ENCODE assay signal across 15 cellular contexts in the genomic region with DNA sequence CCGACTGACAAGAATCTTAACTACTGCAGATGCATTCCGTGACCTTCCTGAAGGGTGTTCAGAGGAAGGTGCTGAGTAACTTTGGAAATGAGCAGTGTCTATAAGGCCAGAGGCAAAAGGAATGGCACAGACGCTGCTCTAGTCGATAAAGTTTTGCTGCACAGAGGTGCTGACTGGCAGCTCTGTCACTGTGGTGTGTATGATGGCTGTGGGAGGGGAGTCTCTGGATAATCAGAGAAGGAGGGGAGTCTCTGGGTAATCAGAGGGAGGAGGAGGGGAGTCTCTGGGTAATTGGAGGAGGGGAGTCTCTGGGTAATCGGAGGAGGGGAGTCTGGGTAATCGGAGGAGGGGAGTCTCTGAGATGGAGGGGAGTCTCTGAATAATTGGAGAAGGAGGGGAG. TPM values are rescaled to one million over a fixed set of nuclear protein-coding genes. Genes with fewer than 3 reads are reported as not detected.
DNase-seq lines count a peak whose midpoint lies in the region; ATAC-seq and TF ChIP-seq lines count a peak whose summit lies in the region.
"Had no signal": no experiment of that assay in that cellular context is flagged by ENCODE, and none has a peak within 500 bp of the region (broad histone marks: within the 10 kb centered on the region; RNA-seq: fewer than 3 reads in every experiment).

No MANE protein-coding gene starts in this region.

- H4K20me1 ChIP-seq in SK-N-SH (ENCODE audit: insufficient read depth): no peaks in the 10 kb centered on the region

- H3K36me3 ChIP-seq in A673 (ENCODE audit: insufficient read depth, low read length, poor library complexity, severe bottlenecking) (no peaks in the 10 kb centered on the region), parathyroid adenoma (ENCODE audit: control insufficient read depth, insufficient read depth, low read length) (no peaks in the 10 kb centered on the region), SK-N-SH (replicated peaks in 1 of 2; ENCODE audit: control insufficient read depth in 1 of 2, insufficient read depth in 2 of 2, low read length in 1 of 2) (peaks cover 0 to 7% of the 10 kb centered on the region in 2 experiments)
- H3K36me3 ChIP-seq: SJSA1 had no signal

- BruUV-seq in A673 (replicated peaks; lab: Mats Ljungman, UMichigan): no TSS peak

- H2AFZ ChIP-seq in parathyroid adenoma: peak overlapping the region; percentile 38
- H2AFZ ChIP-seq in SK-N-SH (ENCODE audit: low read depth): no peak overlapping the region

- no peak overlapping the region for H3K4me3 Mint-ChIP-seq in WTC11
- H3K4me3 Mint-ChIP-seq: activated T-cell treated with anti-CD3 and anti-CD28 coated beads, Interleukin-2, amount 50 U/mL, for 72 hours had no signal

- no peak for TF ChIP-seq EP300 in SK-N-SH (IDR thresholded peaks at IDR 0.05; ENCODE audit: borderline replicate concordance in 1 of 2, low read depth in 1 of 2, low read length in 1 of 2)

- H3K27ac Mint-ChIP-seq in WTC11: peak overlapping the region; percentile 92
- H3K27ac Mint-ChIP-seq: activated T-cell treated with anti-CD3 and anti-CD28 coated beads, Interleukin-2, amount 50 U/mL, for 72 hours had no signal

- H3K36me3 Mint-ChIP-seq in WTC11: peaks cover 10% of the 10 kb centered on the region

- POLR2A ChIA-PET in A673 (lab: Charles Lee; ENCODE audit: low non-redundant PET): no interaction called here
- POLR2A ChIA-PET in WTC11 (lab: Charles Lee): no interaction called here
- POLR2A ChIA-PET in SK-N-SH (lab: Yijun Ruan, JAX): no interaction called here

- H3K9me2 ChIP-seq in SK-N-SH: no peaks in the 10 kb centered on the region

- DNase-seq in A673 (ENCODE audit: low spot score) (peak; percentile 31), WTC11 (ENCODE audit: low spot score) (no peak), left ventricle myocardium superior (peak; percentile 21), SK-N-SH (no peak), NCI-H2029 treated with DMSO at 0.1 percent for 48 hours (lab: John Stamatoyannopoulos, UW) (no peak)
- DNase-seq: activated CD4-positive, CD25-positive, alpha-beta regulatory T cell treated with anti-CD3 and anti-CD28 coated beads, Interleukin-2, amount 50 U/mL, for 72 hours; activated T-cell treated with anti-CD3 and anti-CD28 coated beads, Interleukin-2, amount 50 U/mL, for 72 hours; DND-41; NCI-H510A; stimulated activated CD4-positive, alpha-beta T cell treated with anti-CD3 and anti-CD28 coated beads, Interleukin-2, amount 100 ng/mL, for 24 hours; stimulated activated naive CD4-positive, alpha-beta T cell had no signal

- peaks cover 5% of the 10 kb centered on the region for H3K79me2 ChIP-seq in parathyroid adenoma
- H3K79me2 ChIP-seq in SK-N-SH (ENCODE audit: insufficient read depth): 0 out of 2 replicates have a peak, but pooled peaks cover 10% of the 10 kb centered on the region

- H3K4me2 ChIP-seq in parathyroid adenoma (ENCODE audit: low read length) (no peak overlapping the region), SK-N-SH (no peak overlapping the region)

- H3K4me1 ChIP-seq in A673 (ENCODE audit: insufficient read depth, low read length, poor library complexity, severe bottlenecking) (peaks cover 6% of the 10 kb centered on the region), parathyroid adenoma (peaks cover 13% of the 10 kb centered on the region), SK-N-SH (ENCODE audit: control insufficient read depth in 1 of 2, insufficient read depth in 2 of 2, low read depth in 1 of 2, low read length in 1 of 2) (peaks cover 0 to 3% of the 10 kb centered on the region in 2 experiments; a peak in 2 of 4 replicates)

- H3K9ac ChIP-seq in parathyroid adenoma (no peak overlapping the region), SK-N-SH (no peak overlapping the region)

- no peak overlapping the region for H3K4me3 ChIP-seq in A673 (ENCODE audit: low read depth, low read length, poor library complexity, severe bottlenecking)
- H3K4me3 ChIP-seq in parathyroid adenoma (ENCODE audit: low read depth, low read length): no peak overlapping the region
- no peak overlapping the region for H3K4me3 ChIP-seq in SK-N-SH (ENCODE audit: low read depth in 2 of 2, low read length in 1 of 2)
- H3K4me3 ChIP-seq: SJSA1 had no signal

- H3K9me3 Mint-ChIP-seq in WTC11: no peaks in the 10 kb centered on the region
- H3K9me3 Mint-ChIP-seq: activated T-cell treated with anti-CD3 and anti-CD28 coated beads, Interleukin-2, amount 50 U/mL, for 72 hours had no signal

- H3K27me3 ChIP-seq in A673 (replicated peaks; ENCODE audit: insufficient read depth, low read depth, low read length, poor library complexity) (no peaks in the 10 kb centered on the region), parathyroid adenoma (ENCODE audit: control insufficient read depth, insufficient read depth, low read length) (no peaks in the 10 kb centered on the region), SK-N-SH (ENCODE audit: insufficient read depth) (no peaks in the 10 kb centered on the region)
- H3K27me3 ChIP-seq: SJSA1 had no signal

- CTCF ChIA-PET in A673 (lab: Charles Lee) (no interaction called here), WTC11 (lab: Charles Lee) (no interaction called here), SK-N-SH (lab: Yijun Ruan, JAX) (no interaction called here)

- H3K9me3 ChIP-seq in A673 (ENCODE audit: low read depth, low read length, poor library complexity, severe bottlenecking): no peaks in the 10 kb centered on the region
- H3K9me3 ChIP-seq in parathyroid adenoma (ENCODE audit: control insufficient read depth, low read length): no peaks in the 10 kb centered on the region
- H3K9me3 ChIP-seq in SK-N-SH: no peaks in the 10 kb centered on the region
- H3K9me3 ChIP-seq: SJSA1 had no signal

- H3F3A ChIP-seq in SK-N-SH (replicated peaks; ENCODE audit: insufficient read depth): no peaks in the 10 kb centered on the region

- H3K4me1 Mint-ChIP-seq in WTC11: peaks cover 33% of the 10 kb centered on the region

- no peaks in the 10 kb centered on the region for H3K27me3 Mint-ChIP-seq in WTC11 (ENCODE audit: low read depth)

- ATAC-seq in WTC11 (no peak; the same call in 1 of the 2 replicates), left ventricle myocardium superior (peak; percentile 62), HG03025 (IDR thresholded peaks at IDR 0.05; ENCODE audit: low FRiP score, unreplicated experiment) (no peak), GM21423 (IDR thresholded peaks at IDR 0.05; ENCODE audit: unreplicated experiment) (no peak)
- ATAC-seq: activated T-cell treated with anti-CD3 and anti-CD28 coated beads, Interleukin-2, amount 50 U/mL, for 72 hours had no signal

- TF ChIP-seq RAD21 in SK-N-SH (IDR thresholded peaks at IDR 0.05; ENCODE audit: low read length): no peak

- H3K27ac ChIP-seq in A673 (ENCODE audit: low read depth, low read length, poor library complexity, severe bottlenecking) (peak overlapping the region; percentile 50), parathyroid adenoma (peak overlapping the region; percentile 94), SK-N-SH (ENCODE audit: low read depth in 2 of 2, low read length in 1 of 2) (no peak overlapping the region)
- H3K27ac ChIP-seq: SJSA1 had no signal

- intact Hi-C loops in A673 (cut with micrococcal nuclease; ENCODE audit: unreplicated experiment) (no loop called here), left ventricle myocardium superior (cut with micrococcal nuclease) (no loop called here)

- no peak for TF ChIP-seq CTCF in A673 (conservative IDR thresholded peaks at IDR 0.05; ENCODE audit: low read depth, low read length)
- no peak for TF ChIP-seq CTCF in WTC11 (IDR thresholded peaks at IDR 0.05)
- TF ChIP-seq CTCF in parathyroid adenoma (IDR thresholded peaks at IDR 0.05): no peak
- TF ChIP-seq CTCF in SK-N-SH (IDR thresholded peaks at IDR 0.05): no peak

- 92% methylated on average over 6 of the region's 6 CpGs for WGBS in SK-N-SH (ENCODE audit: low lambda C conversion rate)

TF ChIP-seq in WTC11, 78 proteins besides CTCF, POLR2A, EP300 and RAD21 (continues in another document):
- no peak for TF ChIP-seq SP1 (CRISPR knock-in tag; conservative IDR thresholded peaks at IDR 0.05)
- no peak for TF ChIP-seq ZNF121 (CRISPR knock-in tag; IDR thresholded peaks at IDR 0.05)
- TF ChIP-seq ZNF263 (CRISPR knock-in tag; IDR thresholded peaks at IDR 0.05; ENCODE audit: low read depth): no peak
- TF ChIP-seq NR2C2 (CRISPR knock-in tag; IDR thresholded peaks at IDR 0.05): no peak
- no peak for TF ChIP-seq TEAD1 (CRISPR knock-in tag; IDR thresholded peaks at IDR 0.05)

TF ChIP-seq in SK-N-SH, 30 proteins besides CTCF, POLR2A, EP300 and RAD21 (continues in another document):
- TF ChIP-seq GABPA (IDR thresholded peaks at IDR 0.05; ENCODE audit: low read depth): no peak

RNA-seq across cellular contexts. Expression of gene PTDSS2, which starts 18.4 kb away (rescaled TPM):
- total RNA-seq in A673 (2021): 33.5 and 37.6 TPM in 2 replicates
- total RNA-seq in WTC11 (2021): 49.5 to 56.8 TPM (median 55.2 TPM) in 3 replicates
- total RNA-seq in left ventricle myocardium superior: 31.8 TPM
- polyA plus RNA-seq in SK-N-SH (2012; rRNA removed): 25.6 and 28.6 TPM in 2 replicates
- polyA plus RNA-seq in SK-N-SH (2012; cell fraction: cytosol; rRNA removed): 10.9 and 14.9 TPM in 2 replicates
- 130 and 148 TPM in 2 replicates for polyA plus RNA-seq in SK-N-SH (2012; cell fraction: nucleus; rRNA removed)

RNA-seq across cellular contexts. Expression of gene ANO9, which starts 26.7 kb away (rescaled TPM):
- total RNA-seq in A673 (2021) (0.26 TPM in 1 of 2 replicates, not detected in the other), WTC11 (2021) (13.2 to 17.6 TPM (median 16.6 TPM) in 3 replicates), left ventricle myocardium superior (1.3 TPM)
- 0.06 and 0.12 TPM in 2 replicates for polyA plus RNA-seq in SK-N-SH (2012; rRNA removed)
- polyA plus RNA-seq in SK-N-SH (2012; cell fraction: cytosol; rRNA removed): 0.03 TPM in 2 replicates
- polyA plus RNA-seq in SK-N-SH (2012; cell fraction: nucleus; rRNA removed): 1.0 TPM in 2 replicates
- total RNA-seq: SJSA1 had no signal

RNA-seq across cellular contexts. Expression of gene RNH1, which starts 38.5 kb away (rescaled TPM):
- total RNA-seq in A673 (2021): 94.6 and 95.4 TPM in 2 replicates
- total RNA-seq in WTC11 (2021): 59.0 to 67.5 TPM (median 60.4 TPM) in 3 replicates
- 171 TPM for total RNA-seq in left ventricle myocardium superior
- 135 and 147 TPM in 2 replicates for polyA plus RNA-seq in SK-N-SH (2012; rRNA removed)
- 44.4 and 82.6 TPM in 2 replicates for polyA plus RNA-seq in SK-N-SH (2012; cell fraction: cytosol; rRNA removed)
- polyA plus RNA-seq in SK-N-SH (2012; cell fraction: nucleus; rRNA removed): 176 and 213 TPM in 2 replicates

RNA-seq across cellular contexts. Expression of gene SIGIRR, which starts 53.7 kb away (rescaled TPM):
- total RNA-seq in A673 (2021) (16.6 and 17.6 TPM in 2 replicates), WTC11 (2021) (85.2 to 98.9 TPM (median 91.8 TPM) in 3 replicates), left ventricle myocardium superior (47.5 TPM)
- 22.4 and 32.5 TPM in 2 replicates for polyA plus RNA-seq in SK-N-SH (2012; rRNA removed)
- 12.3 and 16.4 TPM in 2 replicates for polyA plus RNA-seq in SK-N-SH (2012; cell fraction: cytosol; rRNA removed)
- polyA plus RNA-seq in SK-N-SH (2012; cell fraction: nucleus; rRNA removed): 45.1 and 92.0 TPM in 2 replicates

Comparison
In these comparisons a context has a peak if more than half of its experiments do, and no peak if none do; other contexts are left out.
1. DNase-seq: peak in A673 (single experiment) and left ventricle myocardium superior (single experiment); none in WTC11 (single experiment), SK-N-SH (single experiment) and NCI-H2029 treated with DMSO at 0.1 percent for 48 hours (single experiment).
2. H3K27ac ChIP-seq: peak in A673 (single experiment) and parathyroid adenoma (single experiment); none in SK-N-SH (0 of 2).